Comparison of ENCODE assay signal across 18 cellular contexts in the genomic region with DNA sequence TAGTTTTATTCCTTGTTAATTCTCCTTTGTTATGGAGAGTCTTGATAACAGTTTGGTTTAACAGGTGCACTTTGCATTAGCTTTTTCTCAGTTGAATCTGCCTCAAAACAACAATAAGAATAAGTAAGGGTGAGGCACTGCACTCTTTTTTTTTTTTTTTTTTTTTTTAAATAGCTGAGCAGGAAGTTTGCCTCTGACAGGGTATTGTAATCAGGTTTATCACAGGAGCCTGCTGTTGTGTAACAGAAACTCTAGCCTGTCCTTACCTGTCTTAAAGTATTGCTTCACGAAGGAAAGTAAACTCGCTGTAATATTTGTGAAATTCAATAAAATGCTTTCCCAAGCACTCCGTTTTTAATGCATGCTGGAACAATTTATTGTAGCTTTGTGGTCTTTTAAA. TPM values are rescaled to one million over a fixed set of nuclear protein-coding genes. Genes with fewer than 3 reads are reported as not detected.
DNase-seq lines count a peak whose midpoint lies in the region; ATAC-seq, FAIRE-seq and TF ChIP-seq lines count a peak whose summit lies in the region.
"Had no signal": no experiment of that assay in that cellular context is flagged by ENCODE, and none has a peak within 500 bp of the region (broad histone marks: within the 10 kb centered on the region; RNA-seq: fewer than 3 reads in every experiment).

No MANE protein-coding gene starts in this region.

- POLR2A ChIA-PET in HepG2 (lab: Yijun Ruan, JAX) = interaction anchor here (1.6 kb wide), 1 partner anchor 53 kb away, joined by 5 read pairs; the partner anchor contains the start of gene TAF1B

- TF ChIP-seq EP300 in HepG2 (IDR thresholded peaks at IDR 0.05; ENCODE audit: low read depth in 2 of 2, low read length in 2 of 2) (no peak), HepG2 (CRISPR knock-in tag; IDR thresholded peaks at IDR 0.05; ENCODE audit: borderline replicate concordance) (no peak)

- TF ChIP-seq CTCF in chondrocyte (IDR thresholded peaks at IDR 0.05) (no peak), HepG2 (CRISPR knock-in tag; IDR thresholded peaks at IDR 0.05) (no peak), natural killer cell (IDR thresholded peaks at IDR 0.05) (no peak)

- no peaks in the 10 kb centered on the region for H3K27me3 ChIP-seq in HepG2 (ENCODE audit: control insufficient read depth in 1 of 2, insufficient read depth in 2 of 2, low read length in 2 of 2)
- H3K27me3 ChIP-seq: tibial artery had no signal

- intact Hi-C loops in HepG2 (cut with micrococcal nuclease; ENCODE audit: unreplicated experiment) (loop anchor here (5.0 kb wide), 1 partner anchor 47 kb away; no protein-coding TSS in a partner anchor), natural killer cell (cut with micrococcal nuclease) (no loop called here)

- H3K4me1 Mint-ChIP-seq in chondrocyte (ENCODE audit: low read depth) = peaks cover 37% of the 10 kb centered on the region
- H3K4me1 Mint-ChIP-seq in natural killer cell = peaks cover 6 to 11% of the 10 kb centered on the region in 2 donors

- no peak for FAIRE-seq in HepG2 (lab: Jason Lieb, UNC)

- DNase-seq in HuH-7 (ENCODE audit: low spot score) = peak; percentile 23
- DNase-seq in chondrocyte (ENCODE audit: low spot score) = no peak
- peak; percentile 58 for DNase-seq in HepG2 (ENCODE audit: low spot score)
- DNase-seq in activated CD4-positive, alpha-beta T cell treated with anti-CD3 and anti-CD28 coated beads for 4 hours = no peak
- DNase-seq in NCI-H2029 treated with DMSO at 0.1 percent for 48 hours (lab: John Stamatoyannopoulos, UW) = no peak
- no peak for DNase-seq in natural killer cell
- DNase-seq in pons (ENCODE audit: low spot score) = no peak
- DNase-seq: activated CD4-positive, alpha-beta memory T cell treated with anti-CD3 and anti-CD28 coated beads for 36 hours; activated naive CD8-positive, alpha-beta T cell treated with anti-CD3 and anti-CD28 coated beads, Interleukin-2, amount 50 U/mL, for 24 hours; AML-193; DMS153; islet precursor cell; KG1; SK-N-SH; stimulated activated CD4-positive, alpha-beta T cell treated with anti-CD3 and anti-CD28 coated beads, Interleukin-4, amount 100 ng/mL, for 1 hour; tibial artery had no signal

- H3K4me3 Mint-ChIP-seq in chondrocyte (ENCODE audit: unreplicated experiment) (no peak overlapping the region), natural killer cell (no peak overlapping the region)
- H3K4me3 Mint-ChIP-seq: activated CD4-positive, alpha-beta memory T cell treated with anti-CD3 and anti-CD28 coated beads for 36 hours; activated naive CD8-positive, alpha-beta T cell treated with anti-CD3 and anti-CD28 coated beads, Interleukin-2, amount 50 U/mL, for 24 hours; central memory CD8-positive, alpha-beta T cell had no signal

- H3K4me3 ChIP-seq in HepG2 (replicated peaks in 1 of 3; ENCODE audit: insufficient read depth in 1 of 3, low read depth in 2 of 3, low read length in 3 of 3) (no peak overlapping the region), skin epidermis (peak overlapping the region in 1 of 7 experiments; percentile 2)
- H3K4me3 ChIP-seq: tibial artery had no signal

- H3K9ac ChIP-seq in HepG2 (ENCODE audit: insufficient read depth, low read depth, low read length) = no peak overlapping the region
- H3K9ac ChIP-seq: SK-N-SH had no signal

- H3K9me3 Mint-ChIP-seq in chondrocyte (ENCODE audit: low read depth) = no peaks in the 10 kb centered on the region
- H3K9me3 Mint-ChIP-seq in natural killer cell = no peaks in the 10 kb centered on the region
- H3K9me3 Mint-ChIP-seq: activated CD4-positive, alpha-beta memory T cell treated with anti-CD3 and anti-CD28 coated beads for 36 hours; activated naive CD8-positive, alpha-beta T cell treated with anti-CD3 and anti-CD28 coated beads, Interleukin-2, amount 50 U/mL, for 24 hours; central memory CD8-positive, alpha-beta T cell had no signal

- H3K27ac Mint-ChIP-seq in chondrocyte (ENCODE audit: unreplicated experiment) = peak overlapping the region; percentile 22
- H3K27ac Mint-ChIP-seq in natural killer cell = no peak overlapping the region
- H3K27ac Mint-ChIP-seq: activated CD4-positive, alpha-beta memory T cell treated with anti-CD3 and anti-CD28 coated beads for 36 hours; activated naive CD8-positive, alpha-beta T cell treated with anti-CD3 and anti-CD28 coated beads, Interleukin-2, amount 50 U/mL, for 24 hours had no signal

- H3K36me3 Mint-ChIP-seq in chondrocyte (ENCODE audit: low read depth) (peaks cover 4% of the 10 kb centered on the region), natural killer cell (no peaks in the 10 kb centered on the region)

- BruUV-seq in HepG2 (replicated peaks; lab: Mats Ljungman, UMichigan) = no TSS peak

- H3K9me3 ChIP-seq in HepG2 (ENCODE audit: low read length) = no peaks in the 10 kb centered on the region
- H3K9me3 ChIP-seq: SK-N-SH, tibial artery had no signal

- ATAC-seq in HepG2 = peak; percentile 74
- no peak for ATAC-seq in natural killer cell
- ATAC-seq: activated naive CD8-positive, alpha-beta T cell treated with anti-CD3 and anti-CD28 coated beads, Interleukin-2, amount 50 U/mL, for 24 hours had no signal

- no peaks in the 10 kb centered on the region; a peak in 2 of 5 replicates for H3K36me3 ChIP-seq in HepG2 (replicated peaks in 1 of 2; ENCODE audit: control insufficient read depth in 1 of 2, insufficient read depth in 2 of 2, low read length in 2 of 2)
- H3K36me3 ChIP-seq: tibial artery had no signal

- H3K27ac ChIP-seq in HepG2 (ENCODE audit: extremely low read length, insufficient read depth, low read length) (peak overlapping the region; percentile 41), skin epidermis (peak overlapping the region in 19 of 21 experiments; percentile 37 to 84 (median 75))
- H3K27ac ChIP-seq: tibial artery had no signal

- no peak overlapping the region for H2AFZ ChIP-seq in HepG2 (ENCODE audit: low read length)

- H4K20me1 ChIP-seq in HepG2 (ENCODE audit: insufficient read depth, low read length) = no peaks in the 10 kb centered on the region

- H3K4me1 ChIP-seq in HepG2 (ENCODE audit: insufficient read depth, low read length) = peaks cover 31% of the 10 kb centered on the region

- no peaks in the 10 kb centered on the region for H3K79me2 ChIP-seq in HepG2 (ENCODE audit: insufficient read depth, low read length)

- in situ Hi-C loops in HepG2 (cut with HindIII; ENCODE audit: extremely low pct_ligation_motif_present, low pct_unique_long_range_greater_than_20kb) = no loop called here

- TF ChIP-seq RAD21 in HepG2 (CRISPR knock-in tag; IDR thresholded peaks at IDR 0.05) = no peak

- H3K4me2 ChIP-seq in HepG2 (ENCODE audit: low read depth, low read length) = peak overlapping the region; percentile 43; the same call in 1 of the 2 replicates

- TF ChIP-seq POLR2A in HepG2 (IDR thresholded peaks at IDR 0.05; ENCODE audit: insufficient read depth in 1 of 2, low read depth in 2 of 2, low read length in 2 of 2) = no peak

- CTCF ChIA-PET in HepG2 (lab: Yijun Ruan, JAX; ENCODE audit: low intra/inter-chr PET ratio, low total read pairs) = no interaction called here

- H3K27me3 Mint-ChIP-seq in chondrocyte (ENCODE audit: low read depth) (no peaks in the 10 kb centered on the region), natural killer cell (ENCODE audit: low read depth in 2 of 2) (no peaks in the 10 kb centered on the region)
- H3K27me3 Mint-ChIP-seq: activated CD4-positive, alpha-beta memory T cell treated with anti-CD3 and anti-CD28 coated beads for 36 hours; activated naive CD8-positive, alpha-beta T cell treated with anti-CD3 and anti-CD28 coated beads, Interleukin-2, amount 50 U/mL, for 24 hours; central memory CD8-positive, alpha-beta T cell had no signal

- 26% methylated on average over 3 of the region's 3 CpGs for WGBS in HepG2 (ENCODE audit: low lambda C conversion rate)

RNA-seq across cellular contexts. Expression of gene TAF1B, which starts 52.4 kb away (rescaled TPM):
- total RNA-seq in chondrocyte = 13.6 to 18.2 TPM (median 15.6 TPM) in 3 replicates
- 27.7 and 34.0 TPM in 2 replicates for total RNA-seq in HepG2 (2016; rRNA removed; fragmentation: Illumina TruSeq; extraction: Trizol)
- 6.1 and 6.8 TPM in 2 replicates for total RNA-seq in HepG2 (2016; cell fraction: cytosol; rRNA removed; fragmentation: Illumina TruSeq; extraction: Trizol; ENCODE audit: low read depth)
- total RNA-seq in HepG2 (2016; cell fraction: insoluble cytoplasmic fraction; rRNA removed; fragmentation: Illumina TruSeq; extraction: Trizol) = 26.3 and 35.7 TPM in 2 replicates
- total RNA-seq in HepG2 (2016; cell fraction: membrane; rRNA removed; fragmentation: Illumina TruSeq; extraction: Trizol) = 10.3 and 12.6 TPM in 2 replicates
- 33.1 and 35.1 TPM in 2 replicates for total RNA-seq in HepG2 (2016; cell fraction: nucleus; rRNA removed; fragmentation: Illumina TruSeq; extraction: Trizol)
- 10.7 and 13.3 TPM in 2 replicates for polyA plus RNA-seq in HepG2 (2011; rRNA removed)
- polyA plus RNA-seq in HepG2 (2011; cell fraction: cytosol; rRNA removed) = 4.8 and 6.4 TPM in 2 replicates
- polyA plus RNA-seq in HepG2 (2011; cell fraction: nucleus; rRNA removed) = 6.6 and 9.5 TPM in 2 replicates
- 8.9 and 14.8 TPM in 2 replicates for polyA plus RNA-seq in HepG2 (2012)
- 3.0 and 3.3 TPM in 2 replicates for polyA plus RNA-seq in HepG2 (2016; cell fraction: cytosol; fragmentation: Illumina TruSeq; extraction: Trizol; ENCODE audit: low read depth)
- polyA plus RNA-seq in HepG2 (2016; cell fraction: insoluble cytoplasmic fraction; fragmentation: Illumina TruSeq; extraction: Trizol; ENCODE audit: low read depth) = 30.6 and 33.2 TPM in 2 replicates
- 4.6 and 6.3 TPM in 2 replicates for polyA plus RNA-seq in HepG2 (2016; cell fraction: membrane; fragmentation: Illumina TruSeq; extraction: Trizol; ENCODE audit: low read depth)
- polyA plus RNA-seq in HepG2 (2016; cell fraction: nucleus; fragmentation: Illumina TruSeq; extraction: Trizol; ENCODE audit: insufficient read depth, low read depth) = 20.1 and 24.0 TPM in 2 replicates
- 9.4 and 16.3 TPM in 2 replicates for polyA minus RNA-seq in HepG2 (2011; rRNA and poly(A)+ RNA removed; ENCODE audit: low replicate concordance)
- polyA minus RNA-seq in HepG2 (2011; cell fraction: cytosol; rRNA and poly(A)+ RNA removed) = 14.0 and 16.2 TPM in 2 replicates
- 90.8 and 101 TPM in 2 replicates for polyA minus RNA-seq in HepG2 (2011; cell fraction: nucleus; rRNA and poly(A)+ RNA removed)
- 10 to 100 TPM; 24.8 to 40.8 (median 26.8) TPM for total RNA-seq in natural killer cell

RNA-seq across cellular contexts. Expression of gene GRHL1, which starts 55.8 kb away (rescaled TPM):
- total RNA-seq in chondrocyte = 0.31 to 0.59 TPM (median 0.42 TPM) in 3 replicates
- 10.6 and 12.0 TPM in 2 replicates for total RNA-seq in HepG2 (2016; rRNA removed; fragmentation: Illumina TruSeq; extraction: Trizol)
- total RNA-seq in HepG2 (2016; cell fraction: cytosol; rRNA removed; fragmentation: Illumina TruSeq; extraction: Trizol; ENCODE audit: low read depth) = 5.6 and 8.3 TPM in 2 replicates
- 10.0 and 12.7 TPM in 2 replicates for total RNA-seq in HepG2 (2016; cell fraction: insoluble cytoplasmic fraction; rRNA removed; fragmentation: Illumina TruSeq; extraction: Trizol)
- 5.3 and 6.5 TPM in 2 replicates for total RNA-seq in HepG2 (2016; cell fraction: membrane; rRNA removed; fragmentation: Illumina TruSeq; extraction: Trizol)
- 19.5 and 21.6 TPM in 2 replicates for total RNA-seq in HepG2 (2016; cell fraction: nucleus; rRNA removed; fragmentation: Illumina TruSeq; extraction: Trizol)
- 9.3 and 13.5 TPM in 2 replicates for polyA plus RNA-seq in HepG2 (2011; rRNA removed)
- 4.2 and 6.2 TPM in 2 replicates for polyA plus RNA-seq in HepG2 (2011; cell fraction: cytosol; rRNA removed)
- polyA plus RNA-seq in HepG2 (2011; cell fraction: nucleus; rRNA removed) = 25.1 and 30.9 TPM in 2 replicates
- 7.4 and 11.8 TPM in 2 replicates for polyA plus RNA-seq in HepG2 (2012)
- polyA plus RNA-seq in HepG2 (2016; cell fraction: cytosol; fragmentation: Illumina TruSeq; extraction: Trizol; ENCODE audit: low read depth) = 0.66 and 1.2 TPM in 2 replicates
- polyA plus RNA-seq in HepG2 (2016; cell fraction: insoluble cytoplasmic fraction; fragmentation: Illumina TruSeq; extraction: Trizol; ENCODE audit: low read depth) = 8.6 and 8.8 TPM in 2 replicates
- polyA plus RNA-seq in HepG2 (2016; cell fraction: membrane; fragmentation: Illumina TruSeq; extraction: Trizol; ENCODE audit: low read depth) = 1.7 and 1.9 TPM in 2 replicates
- polyA plus RNA-seq in HepG2 (2016; cell fraction: nucleus; fragmentation: Illumina TruSeq; extraction: Trizol; ENCODE audit: insufficient read depth, low read depth) = 24.2 and 25.3 TPM in 2 replicates
- polyA minus RNA-seq in HepG2 (2011; rRNA and poly(A)+ RNA removed; ENCODE audit: low replicate concordance) = 9.4 and 18.5 TPM in 2 replicates
- 4.8 and 5.4 TPM in 2 replicates for polyA minus RNA-seq in HepG2 (2011; cell fraction: cytosol; rRNA and poly(A)+ RNA removed)
- 36.2 and 51.6 TPM in 2 replicates for polyA minus RNA-seq in HepG2 (2011; cell fraction: nucleus; rRNA and poly(A)+ RNA removed)
- total RNA-seq in natural killer cell = 1 to 10 TPM; 1.6 to 3.6 (median 3.2) TPM

Comparison
In these comparisons a context has a peak if more than half of its experiments do, and no peak if none do; other contexts are left out.
1. DNase-seq: peak in HuH-7 (single experiment) and HepG2 (single experiment); none in chondrocyte (single experiment), activated CD4-positive, alpha-beta T cell treated with anti-CD3 and anti-CD28 coated beads for 4 hours (0 of 2), NCI-H2029 treated with DMSO at 0.1 percent for 48 hours (single experiment), natural killer cell (single experiment) and pons (single experiment).